In the genomic region with DNA sequence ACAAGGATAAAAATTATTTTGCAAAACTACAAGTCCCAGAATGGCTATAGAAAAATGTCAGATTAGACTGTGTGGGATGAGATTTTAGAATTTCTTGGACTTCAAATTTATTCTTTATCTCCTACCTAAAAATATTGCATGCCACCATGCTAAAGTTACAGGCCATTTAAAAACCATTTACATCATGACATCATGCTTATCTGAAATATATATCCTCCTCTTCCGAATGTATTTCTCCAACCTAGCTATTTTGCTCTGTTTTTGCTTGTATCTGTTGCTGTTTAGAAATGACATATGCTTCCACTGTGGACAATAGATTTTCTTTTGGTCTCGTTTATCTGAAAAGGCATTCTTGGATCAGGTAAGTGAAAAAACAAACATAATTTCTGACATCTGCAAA, we compare ENCODE assay signal across 1 cellular context.
TF ChIP-seq lines count a peak whose summit lies in the region.

No MANE protein-coding gene starts in this region.

TF ChIP-seq in HepG2, 621 proteins besides CTCF, POLR2A, EP300 and RAD21 (continued from another document):
- no peak for TF ChIP-seq TRAFD1 (CRISPR knock-in tag; IDR thresholded peaks at IDR 0.05; ENCODE audit: borderline replicate concordance)
